1 cellular context compared by ENCODE assay signal in genomic region chr3:187832202-187832601, GRCh38.
TF ChIP-seq lines count a peak whose summit lies in the region.

No MANE protein-coding gene starts in this region.

TF ChIP-seq in HCT116, 20 proteins besides CTCF, POLR2A, EP300 and RAD21 (continued from another document):
- TF ChIP-seq ATF3 (IDR thresholded peaks at IDR 0.05): no peak
- TF ChIP-seq SRF (IDR thresholded peaks at IDR 0.05; ENCODE audit: low read depth): no peak
- TF ChIP-seq POLR2AphosphoS5 (IDR thresholded peaks at IDR 0.05; ENCODE audit: low read depth, low read length): no peak
- no peak for TF ChIP-seq EZH2 (IDR thresholded peaks at IDR 0.05)
- no peak for TF ChIP-seq JUND (IDR thresholded peaks at IDR 0.05)
